In the genomic region with DNA sequence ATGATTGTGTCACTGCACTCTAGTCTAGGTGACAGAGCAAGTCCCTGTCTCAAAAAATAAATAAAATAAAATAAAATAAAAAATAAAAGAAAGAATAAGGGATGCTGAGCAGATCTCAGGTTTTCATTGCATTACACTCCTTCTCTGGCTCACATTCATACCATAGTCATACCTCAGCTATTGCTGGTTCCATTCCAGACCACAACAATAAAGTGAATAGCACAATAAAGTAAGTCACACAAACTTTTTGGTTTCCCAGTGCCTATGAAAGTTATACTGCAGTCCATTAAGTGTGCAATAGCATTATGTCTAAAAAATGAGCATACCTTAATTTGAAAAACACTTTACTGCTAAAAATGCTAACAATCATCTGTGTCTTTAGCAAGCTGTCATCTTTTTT, we compare ENCODE assay signal across 20 cellular contexts.
"Had no signal": no experiment of that assay in that cellular context is flagged by ENCODE, and none has a peak within 500 bp of the region (broad histone marks: within the 10 kb centered on the region; RNA-seq: fewer than 3 reads in every experiment).

No MANE protein-coding gene starts in this region.

- DNase-seq: activated B cell treated with CpG ODN at 0.5 μM for 24 hours; activated CD4-positive, alpha-beta T cell treated with anti-CD3 and anti-CD28 coated beads, Interleukin-2, amount 10 ng/mL, durations not matched to agents 24 days and 14 days; activated CD8-positive, alpha-beta T cell treated with anti-CD3 and anti-CD28 coated beads for 36 hours; activated naive CD4-positive, alpha-beta T cell treated with anti-CD3 and anti-CD28 coated beads for 36 hours; activated T-cell treated with anti-CD3 and anti-CD28 coated beads, Interleukin-2, amount 50 U/mL, for 1 hour; aorta; effector memory CD8-positive, alpha-beta T cell; heart left ventricle; kidney; left ventricle myocardium inferior; natural killer cell; ovary; psoas muscle; right cardiac atrium; stimulated activated naive CD8-positive, alpha-beta T cell treated with anti-CD3 and anti-CD28 coated beads, Interleukin-15, Interleukin-2, amounts not matched to agents 100 U/mL and 50 U/mL, for 24 hours; substantia nigra; tibial artery had no signal

- H3K36me3 ChIP-seq: gastroesophageal sphincter, heart left ventricle, left ventricle myocardium inferior, ovary, tibial artery had no signal

- H3K36me3 Mint-ChIP-seq: natural killer cell had no signal

- H3K27ac Mint-ChIP-seq: activated B cell treated with CpG ODN at 0.5 μM for 24 hours; activated CD4-positive, alpha-beta T cell treated with anti-CD3 and anti-CD28 coated beads, Interleukin-2, amount 10 ng/mL, durations not matched to agents 24 days and 14 days; activated CD8-positive, alpha-beta T cell treated with anti-CD3 and anti-CD28 coated beads for 36 hours; activated naive CD4-positive, alpha-beta T cell treated with anti-CD3 and anti-CD28 coated beads for 36 hours; effector memory CD8-positive, alpha-beta T cell; memory B cell; natural killer cell had no signal

- H3K9me3 Mint-ChIP-seq: activated CD4-positive, alpha-beta T cell treated with anti-CD3 and anti-CD28 coated beads, Interleukin-2, amount 10 ng/mL, durations not matched to agents 24 days and 14 days had no signal

- H3K27ac ChIP-seq: gastroesophageal sphincter, heart left ventricle, left ventricle myocardium inferior, ovary, psoas muscle, skin epidermis, tibial artery had no signal

- H3K27me3 ChIP-seq: gastroesophageal sphincter, heart left ventricle, ovary, tibial artery had no signal

- H3K4me3 ChIP-seq: gastroesophageal sphincter, heart left ventricle, left ventricle myocardium inferior, ovary, psoas muscle, skin epidermis, tibial artery had no signal

- FAIRE-seq: kidney had no signal

- H3K4me1 Mint-ChIP-seq: activated B cell treated with CpG ODN at 0.5 μM for 24 hours; activated CD4-positive, alpha-beta T cell treated with anti-CD3 and anti-CD28 coated beads, Interleukin-2, amount 10 ng/mL, durations not matched to agents 24 days and 14 days; memory B cell; natural killer cell had no signal

- H3K4me1 ChIP-seq: gastroesophageal sphincter, heart left ventricle, left ventricle myocardium inferior, psoas muscle, tibial artery had no signal

- ATAC-seq: activated CD8-positive, alpha-beta T cell treated with anti-CD3 and anti-CD28 coated beads for 36 hours; effector memory CD8-positive, alpha-beta T cell; gastroesophageal sphincter; heart left ventricle; natural killer cell; psoas muscle; right cardiac atrium; stimulated activated naive CD8-positive, alpha-beta T cell treated with anti-CD3 and anti-CD28 coated beads, Interleukin-15, Interleukin-2, amounts not matched to agents 100 U/mL and 50 U/mL, for 24 hours had no signal

- H3K9me3 ChIP-seq: ovary, psoas muscle had no signal

- H3K4me3 Mint-ChIP-seq: activated B cell treated with CpG ODN at 0.5 μM for 24 hours; activated CD4-positive, alpha-beta T cell treated with anti-CD3 and anti-CD28 coated beads, Interleukin-2, amount 10 ng/mL, durations not matched to agents 24 days and 14 days; activated CD8-positive, alpha-beta T cell treated with anti-CD3 and anti-CD28 coated beads for 36 hours; activated naive CD4-positive, alpha-beta T cell treated with anti-CD3 and anti-CD28 coated beads for 36 hours; effector memory CD8-positive, alpha-beta T cell; memory B cell; natural killer cell had no signal

- H3K27me3 Mint-ChIP-seq: activated B cell treated with CpG ODN at 0.5 μM for 24 hours; activated CD4-positive, alpha-beta T cell treated with anti-CD3 and anti-CD28 coated beads, Interleukin-2, amount 10 ng/mL, durations not matched to agents 24 days and 14 days; activated CD8-positive, alpha-beta T cell treated with anti-CD3 and anti-CD28 coated beads for 36 hours; effector memory CD8-positive, alpha-beta T cell; memory B cell had no signal
